ENCODE assay signal across 16 cellular contexts in genomic region chr3:177279118-177279815, GRCh38.
DNase-seq lines count a peak whose midpoint lies in the region; ATAC-seq, FAIRE-seq and TF ChIP-seq lines count a peak whose summit lies in the region.
"Had no signal": no experiment of that assay in that cellular context is flagged by ENCODE, and none has a peak within 500 bp of the region (broad histone marks: within the 10 kb centered on the region; RNA-seq: fewer than 3 reads in every experiment).

No MANE protein-coding gene starts in this region.

- DNase-seq in NCI-H510A treated with DMSO at 0.1 percent for 48 hours (lab: John Stamatoyannopoulos, UW) = peak; percentile 77
- no peak for DNase-seq in H1 (ENCODE audit: low read depth in 1 of 2, low spot score in 2 of 2)
- DNase-seq in activated CD4-positive, alpha-beta T cell treated with anti-CD3 and anti-CD28 coated beads for 1 hour = no peak
- DNase-seq in tibial artery = no peak
- DNase-seq: activated CD4-positive, alpha-beta T cell treated with anti-CD3 and anti-CD28 coated beads, Interleukin-2, amount 10 ng/mL, durations not matched to agents 24 days and 14 days; activated effector memory CD4-positive, alpha-beta T cell treated with anti-CD3 and anti-CD28 coated beads, Interleukin-2, amount 50 U/mL, for 16 hours; CD4-positive, alpha-beta memory T cell; MV-4-11; naive B cell; substantia nigra had no signal

- H3K9ac ChIP-seq in H1 (replicated peaks in 1 of 4; ENCODE audit: extremely low read depth in 1 of 4, low read depth in 3 of 4, low read length in 3 of 4) = no peak overlapping the region

- H3K79me2 ChIP-seq in H1 (ENCODE audit: control insufficient read depth in 1 of 2, insufficient read depth in 2 of 2, low read length in 2 of 2) = no peaks in the 10 kb centered on the region

- peak; percentile 50; the same call in 1 of the 2 replicates for TF ChIP-seq EP300 in Ishikawa (IDR thresholded peaks at IDR 0.05; ENCODE audit: borderline replicate concordance)
- no peak for TF ChIP-seq EP300 in H1 (IDR thresholded peaks at IDR 0.05; ENCODE audit: borderline replicate concordance in 1 of 2, low read depth in 2 of 2, low read length in 2 of 2)

- H3K27ac Mint-ChIP-seq in stimulated activated memory B cell treated with anti-CD40 and anti-IgM and Interleukin-4, amounts not matched to agents 10 μg/mL and 1 μg/mL and 100 μg/mL, for 72 hours = peak overlapping the region; percentile 56
- H3K27ac Mint-ChIP-seq: activated CD4-positive, alpha-beta T cell treated with anti-CD3 and anti-CD28 coated beads, Interleukin-2, amount 10 ng/mL, durations not matched to agents 24 days and 14 days; CD4-positive, alpha-beta memory T cell had no signal

- no peaks in the 10 kb centered on the region for H3K27me3 Mint-ChIP-seq in stimulated activated memory B cell treated with anti-CD40 and anti-IgM and Interleukin-4, amounts not matched to agents 10 μg/mL and 1 μg/mL and 100 μg/mL, for 72 hours
- H3K27me3 Mint-ChIP-seq: activated CD4-positive, alpha-beta T cell treated with anti-CD3 and anti-CD28 coated beads, Interleukin-2, amount 10 ng/mL, durations not matched to agents 24 days and 14 days; CD4-positive, alpha-beta memory T cell; naive B cell had no signal

- intact Hi-C loops in tibial artery (cut with DNase I; ENCODE audit: low total_unique reads) = no loop called here

- H3K27me3 ChIP-seq in H1 (replicated peaks in 1 of 4; ENCODE audit: control insufficient read depth in 3 of 4, extremely low read depth in 1 of 4, insufficient read depth in 3 of 4, low read length in 3 of 4) = 0 out of 7 replicates have a peak, but pooled peaks cover 0 to 2% (median 0%) of the 10 kb centered on the region in 4 experiments
- no peaks in the 10 kb centered on the region for H3K27me3 ChIP-seq in tibial artery
- H3K27me3 ChIP-seq: gastroesophageal sphincter had no signal

- H3K18ac ChIP-seq in H1 (ENCODE audit: extremely low read depth, low read length) = no peak overlapping the region

- H2BK20ac ChIP-seq in H1 (ENCODE audit: low read length) = no peak overlapping the region

- no peak overlapping the region for H4K8ac ChIP-seq in H1 (ENCODE audit: extremely low read depth, insufficient read depth, low read length)

- FAIRE-seq in H1 (lab: Jason Lieb, UNC) = no peak
- FAIRE-seq: endometrium, islet of Langerhans had no signal

- no peak overlapping the region for H3K14ac ChIP-seq in H1 (ENCODE audit: insufficient read length)

- WGBS in H1 (ENCODE audit: extremely low coverage in 1 of 2, insufficient coverage in 1 of 2, insufficient read length in 1 of 2, insufficient replicate concordance in 2 of 2, low coverage in 1 of 2, low lambda C conversion rate in 2 of 2, missing lambda C conversion rate in 1 of 2), 2 experiments = 63% methylated on average over 7 of the region's 7 CpGs; no CpG with 5 or more reads in 1 of the 2 experiments

- no peak overlapping the region for H3K56ac ChIP-seq in H1 (replicated peaks; ENCODE audit: insufficient read length, low read depth, low read length)

- ATAC-seq in stimulated activated memory B cell treated with anti-CD40 and anti-IgM and Interleukin-4, amounts not matched to agents 10 μg/mL and 1 μg/mL and 100 μg/mL, for 72 hours = no peak
- no peak for ATAC-seq in HG02870 (IDR thresholded peaks at IDR 0.05; ENCODE audit: unreplicated experiment)
- ATAC-seq: gastroesophageal sphincter had no signal

- no peak overlapping the region for H2AFZ ChIP-seq in H1 (ENCODE audit: low read length)

- H3K27ac ChIP-seq in H1 (ENCODE audit: low read depth, low read length) (no peak overlapping the region), tibial artery (no peak overlapping the region)
- H3K27ac ChIP-seq: gastroesophageal sphincter had no signal

- no peaks in the 10 kb centered on the region for H3K79me1 ChIP-seq in H1 (ENCODE audit: low read depth, low read length)

- no peaks in the 10 kb centered on the region for H3K36me3 ChIP-seq in H1 (ENCODE audit: control insufficient read depth in 2 of 4, insufficient read depth in 4 of 4, low read length in 3 of 4)
- H3K36me3 ChIP-seq in tibial artery = no peaks in the 10 kb centered on the region
- H3K36me3 ChIP-seq: gastroesophageal sphincter had no signal

- H2BK5ac ChIP-seq in H1 (ENCODE audit: low read depth, low read length) = no peak overlapping the region

- peaks cover 8% of the 10 kb centered on the region for H3K36me3 Mint-ChIP-seq in stimulated activated memory B cell treated with anti-CD40 and anti-IgM and Interleukin-4, amounts not matched to agents 10 μg/mL and 1 μg/mL and 100 μg/mL, for 72 hours
- H3K36me3 Mint-ChIP-seq: CD4-positive, alpha-beta memory T cell; naive B cell had no signal

- H3K4ac ChIP-seq in H1 (replicated peaks; ENCODE audit: insufficient read length, low read depth, low read length) = no peak overlapping the region

- H3K4me1 Mint-ChIP-seq in stimulated activated memory B cell treated with anti-CD40 and anti-IgM and Interleukin-4, amounts not matched to agents 10 μg/mL and 1 μg/mL and 100 μg/mL, for 72 hours = peaks cover 36% of the 10 kb centered on the region

- H3K4me1 ChIP-seq in H1 (replicated peaks in 1 of 4; ENCODE audit: control insufficient read depth in 3 of 4, insufficient read depth in 4 of 4, low read length in 3 of 4) (peaks cover 4 to 21% (median 12%) of the 10 kb centered on the region in 4 experiments; a peak in 6 of 7 replicates), tibial artery (no peaks in the 10 kb centered on the region)

- H2BK12ac ChIP-seq in H1 (ENCODE audit: low read depth, low read length) = peak overlapping the region; percentile 11

- H2BK15ac ChIP-seq in H1 (ENCODE audit: low read length) = no peak overlapping the region

- peaks cover 3% of the 10 kb centered on the region for H3K9me3 Mint-ChIP-seq in stimulated activated memory B cell treated with anti-CD40 and anti-IgM and Interleukin-4, amounts not matched to agents 10 μg/mL and 1 μg/mL and 100 μg/mL, for 72 hours
- H3K9me3 Mint-ChIP-seq: CD4-positive, alpha-beta memory T cell had no signal

- H3K4me3 ChIP-seq in H1 (ENCODE audit: extremely low read depth in 1 of 4, insufficient read depth in 2 of 4, low read depth in 3 of 4, low read length in 4 of 4) = no peak overlapping the region
- no peak overlapping the region for H3K4me3 ChIP-seq in tibial artery
- H3K4me3 ChIP-seq: gastroesophageal sphincter had no signal

- no peak overlapping the region for H2AK5ac ChIP-seq in H1 (ENCODE audit: low read depth, low read length)

- no peak overlapping the region for H2BK120ac ChIP-seq in H1 (replicated peaks; ENCODE audit: low read depth, low read length)

- TF ChIP-seq POLR2A in H1 (IDR thresholded peaks at IDR 0.05; ENCODE audit: control extremely low read depth in 1 of 2, low read depth in 2 of 2, low read length in 2 of 2) = no peak

- no peak overlapping the region for H4K91ac ChIP-seq in H1 (replicated peaks; ENCODE audit: insufficient read length, low read length)

- POLR2A ChIA-PET in H1 (lab: Charles Lee; ENCODE audit: partially characterized antibody) = no interaction called here

- peak overlapping the region; percentile 1 to 5; a peak in 2 of 4 replicates for H3K4me2 ChIP-seq in H1 (ENCODE audit: insufficient read depth in 1 of 2, low read depth in 2 of 2, low read length in 2 of 2)

- no peak overlapping the region for H3K23ac ChIP-seq in H1 (ENCODE audit: insufficient read length)

- H4K20me1 ChIP-seq in H1 (replicated peaks in 1 of 2; ENCODE audit: control insufficient read depth in 1 of 2, insufficient read depth in 2 of 2, low read length in 2 of 2) = no peaks in the 10 kb centered on the region

- H3K23me2 ChIP-seq in H1 (ENCODE audit: low read depth, low read length) = no peaks in the 10 kb centered on the region

- no peak overlapping the region for H3K4me3 Mint-ChIP-seq in stimulated activated memory B cell treated with anti-CD40 and anti-IgM and Interleukin-4, amounts not matched to agents 10 μg/mL and 1 μg/mL and 100 μg/mL, for 72 hours
- H3K4me3 Mint-ChIP-seq: activated CD4-positive, alpha-beta T cell treated with anti-CD3 and anti-CD28 coated beads, Interleukin-2, amount 10 ng/mL, durations not matched to agents 24 days and 14 days; CD4-positive, alpha-beta memory T cell; naive B cell had no signal

- TF ChIP-seq RAD21 in Ishikawa (IDR thresholded peaks at IDR 0.05; ENCODE audit: low read depth) (peak; percentile 28; the same call in 1 of the 2 replicates), H1 (IDR thresholded peaks at IDR 0.05 in 1 of 2, conservative IDR thresholded peaks at IDR 0.05 in 1 of 2; ENCODE audit: low read depth in 2 of 2, low read length in 2 of 2) (no peak)

- CTCF ChIA-PET in H1 (lab: Charles Lee; ENCODE audit: partially characterized antibody) = interaction anchor here (1.0 kb wide), 1 partner anchor 76 kb away, joined by 3 read pairs; no protein-coding TSS in a partner anchor

- TF ChIP-seq CTCF in H1 (IDR thresholded peaks at IDR 0.05; ENCODE audit: control extremely low read depth in 1 of 3, insufficient read depth in 1 of 3, low read depth in 1 of 3, low read length in 3 of 3) = no peak
- no peak for TF ChIP-seq CTCF in tibial artery (IDR thresholded peaks at IDR 0.05)

- H4K5ac ChIP-seq in H1 (ENCODE audit: insufficient read length, low read depth, low read length) = no peak overlapping the region

- H3K9me3 ChIP-seq in H1 (ENCODE audit: insufficient read depth in 2 of 2, low read depth in 1 of 2, low read length in 1 of 2) (no peaks in the 10 kb centered on the region), tibial artery (no peaks in the 10 kb centered on the region)
- H3K9me3 ChIP-seq: gastroesophageal sphincter had no signal

TF ChIP-seq in Ishikawa, 13 proteins besides CTCF, POLR2A, EP300 and RAD21 (continues in another document):
- TF ChIP-seq ZBTB7A (IDR thresholded peaks at IDR 0.05; ENCODE audit: low read depth) (peak; percentile 57; the same call in 1 of the 2 replicates), TAF1 (IDR thresholded peaks at IDR 0.05; ENCODE audit: low read depth) (no peak), CREB1 (IDR thresholded peaks at IDR 0.05; ENCODE audit: low read depth) (no peak), NFIC (IDR thresholded peaks at IDR 0.05) (no peak)

TF ChIP-seq in H1, 55 proteins besides CTCF, POLR2A, EP300 and RAD21 (continues in another document):
- TF ChIP-seq SIRT6 (IDR thresholded peaks at IDR 0.05; ENCODE audit: low read length) (no peak), HDAC2 (IDR thresholded peaks at IDR 0.05; ENCODE audit: borderline replicate concordance in 1 of 2, low read depth in 2 of 2, low read length in 2 of 2) (no peak), CTBP2 (IDR thresholded peaks at IDR 0.05; ENCODE audit: borderline replicate concordance, insufficient read depth, insufficient read length, low read length) (no peak), CREB1 (IDR thresholded peaks at IDR 0.05) (no peak), TBP (IDR thresholded peaks at IDR 0.05; ENCODE audit: low read depth, low read length) (no peak), CEBPB (IDR thresholded peaks at IDR 0.05; ENCODE audit: low read depth, low read length) (no peak), RNF2 (IDR thresholded peaks at IDR 0.05; ENCODE audit: borderline replicate concordance, low read depth, low read length, missing control alignments, poor library complexity, severe bottlenecking) (no peak), CBX5 (IDR thresholded peaks at IDR 0.05; ENCODE audit: low read depth, low read length) (no peak), TCF12 (IDR thresholded peaks at IDR 0.05; ENCODE audit: low read depth, low read length) (no peak), SUZ12 (IDR thresholded peaks at IDR 0.05; ENCODE audit: low read length) (no peak), KDM4A (IDR thresholded peaks at IDR 0.05; ENCODE audit: low read depth, low read length, severe bottlenecking) (no peak)
